ENCODE assay signal across 14 cellular contexts in genomic region chr5:42301349-42301748, GRCh38.
"Had no signal": no experiment of that assay in that cellular context is flagged by ENCODE, and none has a peak within 500 bp of the region (broad histone marks: within the 10 kb centered on the region; RNA-seq: fewer than 3 reads in every experiment).

No MANE protein-coding gene starts in this region.

- FAIRE-seq: endothelial cell of umbilical vein had no signal

- H3K27ac ChIP-seq: testis, upper lobe of right lung had no signal

- H3K4me1 ChIP-seq: testis, upper lobe of right lung had no signal

- H3K36me3 ChIP-seq: upper lobe of right lung had no signal

- ATAC-seq: natural killer cell treated with Interleukin-12 subunit alpha and Interleukin-12 subunit beta and Interleukin-15 and Interleukin-18, amount 100 ng/mL, for 72 hours; stimulated activated naive CD8-positive, alpha-beta T cell treated with anti-CD3 and anti-CD28 coated beads, Interleukin-15, amount 100 ng/mL, for 72 hours; upper lobe of right lung had no signal

- H3K27me3 ChIP-seq: testis, upper lobe of right lung had no signal

- DNase-seq: activated CD4-positive, alpha-beta T cell treated with anti-CD3 and anti-CD28 coated beads, Interleukin-2, amount 50 U/mL, for 1 hour; activated CD4-positive, CD25-positive, alpha-beta regulatory T cell; activated naive CD4-positive, alpha-beta T cell; activated naive CD8-positive, alpha-beta T cell treated with anti-CD3 and anti-CD28 coated beads, Interleukin-2, amount 10 ng/mL, durations not matched to agents 7 days and 5 days; cerebellar nuclear complex; effector CD8-positive, alpha-beta T cell; head of caudate nucleus; mesendoderm; posterior cingulate gyrus; stimulated activated naive CD8-positive, alpha-beta T cell treated with anti-CD3 and anti-CD28 coated beads, Interleukin-15, amount 100 ng/mL, for 72 hours; testis; upper lobe of right lung had no signal

- H3K4me3 ChIP-seq: testis, upper lobe of right lung had no signal
